In genomic region chr10:126423779-126424491, GRCh38 we compare ENCODE assay signal across 24 cellular contexts. TPM values are rescaled to one million over a fixed set of nuclear protein-coding genes. Genes with fewer than 3 reads are reported as not detected.
"Had no signal": no experiment of that assay in that cellular context is flagged by ENCODE, and none has a peak within 500 bp of the region (broad histone marks: within the 10 kb centered on the region; RNA-seq: fewer than 3 reads in every experiment).

No MANE protein-coding gene starts in this region.

- H3K4me3 ChIP-seq: pancreas, psoas muscle, right atrium auricular region, spleen, thoracic aorta, upper lobe of left lung, vagina had no signal

- H3K27me3 ChIP-seq: right atrium auricular region, upper lobe of left lung, vagina had no signal

- H3K36me3 ChIP-seq: pancreas, right atrium auricular region, spleen, thoracic aorta, upper lobe of left lung, vagina had no signal

- FAIRE-seq: pancreas had no signal

- H3K9me3 ChIP-seq: pancreas had no signal

- ATAC-seq: esophagus mucosa; foreskin keratinocyte; left ventricle myocardium superior; naive thymus-derived CD4-positive, alpha-beta T cell; pancreas; psoas muscle; stimulated activated naive CD8-positive, alpha-beta T cell treated with anti-CD3 and anti-CD28 coated beads, Interleukin-15, Interleukin-2, amounts not matched to agents 100 U/mL and 50 U/mL, for 24 hours had no signal

- H3K4me1 ChIP-seq: foreskin keratinocyte, pancreas, psoas muscle, right atrium auricular region, upper lobe of left lung, vagina had no signal

- H3K27ac ChIP-seq: foreskin keratinocyte, pancreas, psoas muscle, right atrium auricular region, spleen, upper lobe of left lung, vagina had no signal

- DNase-seq: activated CD4-positive, alpha-beta memory T cell treated with anti-CD3 and anti-CD28 coated beads, Interleukin-2, amount 10 ng/mL, durations not matched to agents 7 days and 5 days; activated CD4-positive, alpha-beta T cell treated with anti-CD3 and anti-CD28 coated beads for 1 hour; activated CD4-positive, alpha-beta T cell treated with anti-CD3 and anti-CD28 coated beads, Interleukin-2, amount 10 ng/mL, durations not matched to agents 7 days and 5 days; activated CD8-positive, alpha-beta memory T cell treated with anti-CD3 and anti-CD28 coated beads, Interleukin-2, amount 50 U/mL, for 48 hours; activated gamma-delta T cell; activated naive CD4-positive, alpha-beta T cell treated with anti-CD3 and anti-CD28 coated beads, Interleukin-2, amount 10 ng/mL, durations not matched to agents 7 days and 5 days; activated T-cell treated with anti-CD3 and anti-CD28 coated beads, Interleukin-2, amount 50 U/mL, for 24 hours; amniotic stem cell; caudate nucleus; foreskin keratinocyte; kidney glomerular epithelial cell; left ventricle myocardium superior; naive thymus-derived CD4-positive, alpha-beta T cell; nucleus accumbens; pancreas; psoas muscle; spleen; stimulated activated naive CD8-positive, alpha-beta T cell treated with anti-CD3 and anti-CD28 coated beads, Interleukin-15, Interleukin-2, amounts not matched to agents 100 U/mL and 50 U/mL, for 24 hours; T-helper 2 cell had no signal

RNA-seq across cellular contexts. Expression of gene ADAM12, which starts 35.7 kb away (rescaled TPM):
- polyA plus RNA-seq: naive thymus-derived CD4-positive, alpha-beta T cell had no signal
